Comparison of ENCODE assay signal across 10 cellular contexts in the genomic region with DNA sequence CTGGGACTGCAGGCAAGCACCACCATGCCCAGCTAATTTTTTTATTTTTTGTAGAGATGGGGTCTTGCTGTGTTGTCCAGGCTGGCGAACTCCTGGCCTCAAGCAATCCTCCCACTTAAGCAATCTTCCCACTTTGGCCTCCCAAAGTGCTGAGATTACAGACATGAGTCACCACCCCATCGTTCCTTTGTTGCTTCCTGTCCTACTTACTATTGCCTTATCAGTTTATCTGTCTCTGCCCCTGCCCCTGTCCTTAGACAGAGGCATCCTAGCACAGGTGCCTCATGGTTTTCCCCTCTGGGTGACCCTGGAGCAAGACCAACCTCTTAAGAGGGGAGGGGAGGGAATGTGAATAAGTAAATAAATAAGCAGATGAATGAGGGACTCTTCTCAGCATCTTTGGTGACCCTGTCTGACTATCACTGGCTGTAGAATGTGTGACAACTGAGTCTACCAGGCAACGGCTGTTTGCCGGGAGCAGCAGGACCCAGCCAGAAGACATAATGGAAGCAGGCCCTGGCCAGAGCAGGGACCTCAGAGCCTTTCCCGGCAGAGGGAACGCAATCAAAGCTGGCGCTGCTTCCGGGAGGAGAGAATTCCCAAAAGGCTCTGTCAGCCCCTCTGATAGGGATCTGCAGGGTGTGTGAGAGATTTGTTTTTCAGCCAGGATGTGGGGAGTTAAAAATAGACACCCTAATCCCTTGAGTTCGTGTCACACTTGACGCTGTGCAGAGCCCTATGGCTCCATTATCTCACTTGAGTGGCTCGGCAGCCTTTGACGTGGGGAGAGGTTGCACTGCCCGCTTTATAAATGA. TPM values are rescaled to one million over a fixed set of nuclear protein-coding genes. Genes with fewer than 3 reads are reported as not detected.
DNase-seq lines count a peak whose midpoint lies in the region; ATAC-seq and TF ChIP-seq lines count a peak whose summit lies in the region.
"Had no signal": no experiment of that assay in that cellular context is flagged by ENCODE, and none has a peak within 500 bp of the region (broad histone marks: within the 10 kb centered on the region; RNA-seq: fewer than 3 reads in every experiment).

No MANE protein-coding gene starts in this region.

- no peak for ATAC-seq in upper lobe of left lung (ENCODE audit: low FRiP score in 2 of 2)
- no peak for ATAC-seq in HG03354 (IDR thresholded peaks at IDR 0.05; ENCODE audit: poor library complexity, severe bottlenecking, unreplicated experiment)

- TF ChIP-seq EP300 in upper lobe of left lung (IDR thresholded peaks at IDR 0.05) = no peak

- H3K27me3 Mint-ChIP-seq in nephron (ENCODE audit: low read depth) = peaks cover 7% of the 10 kb centered on the region

- no peaks in the 10 kb centered on the region for H3K9me3 Mint-ChIP-seq in nephron

- TF ChIP-seq POLR2A in upper lobe of left lung (IDR thresholded peaks at IDR 0.05) = no peak

- H3K4me1 ChIP-seq in upper lobe of left lung = peaks cover 21 to 38% (median 26%) of the 10 kb centered on the region in 4 donors

- H3K36me3 ChIP-seq in upper lobe of left lung = no peaks in the 10 kb centered on the region

- no peak for TF ChIP-seq CTCF in epithelial cell of esophagus (IDR thresholded peaks at IDR 0.05; ENCODE audit: insufficient read depth, low read depth, low read length, missing control alignments)
- no peak for TF ChIP-seq CTCF in nephron (IDR thresholded peaks at IDR 0.05; ENCODE audit: unreplicated experiment in 3 of 3)
- no peak for TF ChIP-seq CTCF in upper lobe of left lung (IDR thresholded peaks at IDR 0.05)

- H3K9me3 ChIP-seq in upper lobe of left lung = no peaks in the 10 kb centered on the region

- H3K4me3 ChIP-seq in epithelial cell of esophagus (ENCODE audit: low read length) = no peak overlapping the region
- no peak overlapping the region for H3K4me3 ChIP-seq in upper lobe of left lung

- WGBS in upper lobe of left lung, 2 donors = 51 to 62% methylated on average over 12 to 13 of the region's 13 CpGs

- H3K27me3 ChIP-seq in upper lobe of left lung = no peaks in the 10 kb centered on the region

- H3K4me3 Mint-ChIP-seq in nephron = peak overlapping the region in 1 of 3 experiments; percentile 31
- H3K4me3 Mint-ChIP-seq: activated naive CD8-positive, alpha-beta T cell had no signal

- peak overlapping the region in 2 of 4 donors; percentile 18 to 57 for H3K27ac ChIP-seq in upper lobe of left lung

- peak; percentile 72 for DNase-seq in D341Med (ENCODE audit: low spot score)
- DNase-seq in NCI-H226 = peak; percentile 43
- DNase-seq in epithelial cell of esophagus (ENCODE audit: low read depth) = peak; percentile 51
- DNase-seq in stimulated activated naive CD4-positive, alpha-beta T cell treated with Interleukin-2 at 50 U/mL for 16 hours (lab: John Stamatoyannopoulos, UW) = no peak
- DNase-seq in NCI-H1694 (lab: John Stamatoyannopoulos, UW) = no peak
- DNase-seq in upper lobe of left lung = no peak

- H3K4me1 Mint-ChIP-seq in nephron = peaks cover 38% of the 10 kb centered on the region

- H3K27ac Mint-ChIP-seq in nephron = peak overlapping the region; percentile 2 to 10 (median 7)
- H3K27ac Mint-ChIP-seq: activated naive CD8-positive, alpha-beta T cell had no signal

- H3K36me3 Mint-ChIP-seq in nephron (ENCODE audit: low read depth) = no peaks in the 10 kb centered on the region
- H3K36me3 Mint-ChIP-seq: activated naive CD8-positive, alpha-beta T cell had no signal

RNA-seq across cellular contexts. Expression of gene DAB2IP, which starts 43.8 kb away (rescaled TPM):
- 10 to 100 TPM; 61.8 to 98.0 (median 77.2) TPM for total RNA-seq in upper lobe of left lung
- total RNA-seq: T-helper 2 cell treated with Interferon-gamma antibody and Interleukin-4, amounts not matched to agents 100 ng/mL and 5 ng/mL, for 36 hours had no signal

Comparison
In these comparisons a context has a peak if more than half of its experiments do, and no peak if none do; other contexts are left out.
1. DNase-seq: peak in D341Med (single experiment), NCI-H226 (single experiment) and epithelial cell of esophagus (single experiment); none in stimulated activated naive CD4-positive, alpha-beta T cell treated with Interleukin-2 at 50 U/mL for 16 hours (single experiment), NCI-H1694 (single experiment) and upper lobe of left lung (0 of 2).